In genomic region chr19:38388310-38389100, GRCh38 we compare ENCODE assay signal across 8 cellular contexts. TPM values are rescaled to one million over a fixed set of nuclear protein-coding genes. Genes with fewer than 3 reads are reported as not detected.
DNase-seq lines count a peak whose midpoint lies in the region; ATAC-seq and TF ChIP-seq lines count a peak whose summit lies in the region.

Gene SPRED3 (plus strand): TSS chr19:38388697. CDS start chr19:38390303, 1,606 bp downstream.

- no peaks in the 10 kb centered on the region; the same call in 1 of the 2 replicates for H3F3A ChIP-seq in DOHH2 (ENCODE audit: control insufficient read depth, insufficient read depth)

- H3K4ac ChIP-seq in IMR-90 (ENCODE audit: low read depth, low read length): peak within 1 kb of the TSS; percentile 86

- ATAC-seq in IMR-90 (ENCODE audit: low read depth) (peak; percentile 71), GM18868 (IDR thresholded peaks at IDR 0.05; ENCODE audit: unreplicated experiment) (no peak)
- peak; percentile 65 for ATAC-seq in activated CD8-positive, alpha-beta T cell treated with anti-CD3 and anti-CD28 coated beads, Interleukin-2, amount 10 ng/mL, durations not matched to agents 7 days and 5 days

- peak within 1 kb of the TSS; percentile 95 for H3K4me2 ChIP-seq in DOHH2 (ENCODE audit: low read length)
- peak within 1 kb of the TSS; percentile 96 for H3K4me2 ChIP-seq in IMR-90 (ENCODE audit: low read depth, low read length)
- peak within 1 kb of the TSS; percentile 94 for H3K4me2 ChIP-seq in osteoblast (ENCODE audit: insufficient read depth, low read length)

- H3K79me2 ChIP-seq in DOHH2 (ENCODE audit: control insufficient read depth, low read length) (no peaks in the 10 kb centered on the region), osteoblast (ENCODE audit: insufficient read depth, low read length) (peaks cover 23% of the 10 kb centered on the region)

- H4K8ac ChIP-seq in IMR-90 (ENCODE audit: low read depth in 2 of 2, low read length in 2 of 2): peak within 1 kb of the TSS; percentile 40 to 90

- peak within 1 kb of the TSS; percentile 78 for H3K18ac ChIP-seq in IMR-90 (ENCODE audit: low read depth, low read length)

- TF ChIP-seq POLR2A in IMR-90 (IDR thresholded peaks at IDR 0.05; ENCODE audit: low read depth, low read length): no peak; the same call in 1 of the 2 replicates

- BruUV-seq in IMR-90 (replicated peaks; lab: Mats Ljungman, UMichigan): no TSS peak

- H3K9ac ChIP-seq in IMR-90 (ENCODE audit: low read depth, low read length): peak within 1 kb of the TSS; percentile 83

- H3K4me3 ChIP-seq in DOHH2 (ENCODE audit: low read length) (peak within 1 kb of the TSS; percentile 78), IMR-90 (ENCODE audit: insufficient read depth, low read depth, low read length) (peak within 1 kb of the TSS; percentile 67), osteoblast (ENCODE audit: insufficient read depth, low read length) (peak within 1 kb of the TSS; percentile 97)

- intact Hi-C loops in IMR-90 (cut with micrococcal nuclease): loop anchor here (2.0 to 5.0 kb wide), 2 partner anchors 14 to 156 kb away; partner anchors contain the start of gene PSMD8

- H3K4me1 Mint-ChIP-seq in activated CD8-positive, alpha-beta T cell treated with anti-CD3 and anti-CD28 coated beads, Interleukin-2, amount 10 ng/mL, durations not matched to agents 7 days and 5 days (ENCODE audit: low read depth): peaks cover 19% of the 10 kb centered on the region

- peak within 1 kb of the TSS; percentile 63; the same call in 1 of the 2 replicates for H2BK20ac ChIP-seq in IMR-90 (ENCODE audit: low read depth, low read length)

- H3K79me1 ChIP-seq in IMR-90 (ENCODE audit: low read depth in 1 of 2, low read length in 2 of 2): peaks cover 7 to 50% of the 10 kb centered on the region in 2 experiments; a peak in 3 of 4 replicates

- dilution Hi-C loops in IMR-90 (cut with HindIII; ENCODE audit: low sequenced_read_pairs, unreplicated experiment): no loop called here

- H3K36me3 ChIP-seq in DOHH2 (ENCODE audit: control insufficient read depth, low read length): peaks cover 3% of the 10 kb centered on the region; the same call in 1 of the 2 replicates
- H3K36me3 ChIP-seq in IMR-90 (ENCODE audit: control insufficient read depth, insufficient read depth, low read length): peaks cover 18% of the 10 kb centered on the region
- peaks cover 28% of the 10 kb centered on the region for H3K36me3 ChIP-seq in osteoblast (ENCODE audit: insufficient read depth, low read length)

- H3K23ac ChIP-seq in IMR-90 (ENCODE audit: low read depth, low read length): peak within 1 kb of the TSS; percentile 90

- H4K91ac ChIP-seq in IMR-90 (ENCODE audit: insufficient read depth, low read depth, low read length): peak within 1 kb of the TSS; percentile 88

- peaks cover 40% of the 10 kb centered on the region for H3K27me3 Mint-ChIP-seq in activated CD8-positive, alpha-beta T cell treated with anti-CD3 and anti-CD28 coated beads, Interleukin-2, amount 10 ng/mL, durations not matched to agents 7 days and 5 days (ENCODE audit: low read depth)

- peaks cover 47% of the 10 kb centered on the region for H3K27me3 ChIP-seq in DOHH2 (ENCODE audit: control insufficient read depth, low read length)
- H3K27me3 ChIP-seq in IMR-90 (ENCODE audit: control insufficient read depth, insufficient read depth, low read length): no peaks in the 10 kb centered on the region
- no peaks in the 10 kb centered on the region for H3K27me3 ChIP-seq in osteoblast (ENCODE audit: insufficient read depth, low read length)

- peak within 1 kb of the TSS; percentile 84 for H2BK5ac ChIP-seq in IMR-90 (ENCODE audit: low read depth, low read length, poor library complexity, severe bottlenecking)

- peak within 1 kb of the TSS; percentile 97; the same call in 2 of the 3 replicates for H2BK15ac ChIP-seq in IMR-90 (ENCODE audit: low read depth, low read length)

- peak within 1 kb of the TSS; percentile 85 for H2AK5ac ChIP-seq in IMR-90 (ENCODE audit: low read depth, low read length)

- CTCF ChIA-PET in IMR-90 (lab: Yijun Ruan, JAX): interaction anchor here (1.5 kb wide), 1 partner anchor 14 kb away, joined by 6 read pairs; the partner anchor contains the start of gene FAM98C
- CTCF ChIA-PET in activated CD8-positive, alpha-beta T cell treated with anti-CD3 and anti-CD28 coated beads, Interleukin-2, amount 10 ng/mL, durations not matched to agents 7 days and 5 days (lab: Charles Lee): interaction anchor here (1.2 to 1.6 kb wide), 4 partner anchors 14 to 542 kb away, joined by 3 to 9 read pairs (median 4); partner anchors contain the start of genes CATSPERG, MRPS12, PSMD8 and SARS2

- H4K20me1 ChIP-seq in DOHH2 (ENCODE audit: control insufficient read depth, insufficient read depth, low read depth, low read length): 0 out of 2 replicates have a peak, but pooled peaks cover 4% of the 10 kb centered on the region
- peaks cover 8% of the 10 kb centered on the region for H4K20me1 ChIP-seq in IMR-90 (ENCODE audit: insufficient read depth, low read length)
- H4K20me1 ChIP-seq in osteoblast (ENCODE audit: insufficient read depth, low read length): peaks cover 17% of the 10 kb centered on the region

- H3K4me1 ChIP-seq in DOHH2 (ENCODE audit: control insufficient read depth, low read length): peaks cover 25% of the 10 kb centered on the region
- H3K4me1 ChIP-seq in IMR-90 (ENCODE audit: control insufficient read depth, insufficient read depth, low read length): peaks cover 4% of the 10 kb centered on the region
- peaks cover 27% of the 10 kb centered on the region for H3K4me1 ChIP-seq in osteoblast (ENCODE audit: insufficient read depth, low read length)

- peak within 1 kb of the TSS; percentile 53 for H4K5ac ChIP-seq in IMR-90 (ENCODE audit: low read depth, low read length)

- H2BK120ac ChIP-seq in IMR-90 (ENCODE audit: low read depth, low read length): peak within 1 kb of the TSS; percentile 71

- 0% methylated on average over 3 of the region's 46 CpGs; no CpG with 5 or more reads in 1 of the 2 experiments for WGBS in IMR-90 (ENCODE audit: extremely low coverage in 2 of 2, insufficient read length in 1 of 2), 2 experiments

- H3K27ac ChIP-seq in DOHH2 (ENCODE audit: low read depth, low read length) (no peak within 1 kb of the TSS; the same call in 1 of the 2 replicates), IMR-90 (ENCODE audit: insufficient read depth, low read length) (peak within 1 kb of the TSS; percentile 90), osteoblast (ENCODE audit: low read depth, low read length) (peak within 1 kb of the TSS; percentile 82)

- DNase-seq in IMR-90 (peak; percentile 66), germinal center (ENCODE audit: low spot score) (peak; percentile 11), osteoblast (ENCODE audit: insufficient read length, low spot score, missing footprints) (peak; percentile 98), GM19238 (ENCODE audit: insufficient read length, low spot score) (no peak)
- no peak for DNase-seq in activated CD8-positive, alpha-beta T cell treated with anti-CD3 and anti-CD28 coated beads, Interleukin-2, amount 10 ng/mL, durations not matched to agents 7 days and 5 days
- no peak for DNase-seq in stimulated activated CD4-positive, alpha-beta T cell treated with anti-CD3 and anti-CD28 coated beads, Interleukin-12 subunit alpha, Interleukin-12 subunit beta, amount 100 ng/mL, for 4 hours

- H3K14ac ChIP-seq in IMR-90 (replicated peaks; ENCODE audit: low read depth, low read length): peak within 1 kb of the TSS; percentile 92

- in situ Hi-C loops in IMR-90 (cut with MboI; ENCODE audit: low sequenced_read_pairs): no loop called here

- H2AFZ ChIP-seq in IMR-90 (replicated peaks; ENCODE audit: low read length, poor library complexity): peak within 1 kb of the TSS; percentile 92
- peak within 1 kb of the TSS; percentile 82 for H2AFZ ChIP-seq in osteoblast (ENCODE audit: low read length)

- peak within 1 kb of the TSS; percentile 100 for H2AK9ac ChIP-seq in IMR-90 (replicated peaks; ENCODE audit: low read depth, low read length, poor library complexity)

- TF ChIP-seq CTCF in DOHH2 (IDR thresholded peaks at IDR 0.05; ENCODE audit: low read depth, low read length, poor library complexity, severe bottlenecking) (no peak), IMR-90 (conservative IDR thresholded peaks at IDR 0.05; ENCODE audit: low read depth, low read length) (no peak), osteoblast (IDR thresholded peaks at IDR 0.05; ENCODE audit: extremely low read depth, low read depth, low read length) (no peak)

- POLR2A ChIA-PET in IMR-90 (lab: Charles Lee; ENCODE audit: unreplicated experiment): interaction anchor here (0.5 to 2.4 kb wide), 4 partner anchors 13 to 194 kb away, joined by 3 to 12 read pairs (median 3); partner anchors contain the start of gene PSMD8
- POLR2A ChIA-PET in activated CD8-positive, alpha-beta T cell treated with anti-CD3 and anti-CD28 coated beads, Interleukin-2, amount 10 ng/mL, durations not matched to agents 7 days and 5 days (lab: Charles Lee): interaction anchor here (0.8 to 2.3 kb wide), 3 partner anchors 11 to 14 kb away, joined by 3 to 15 read pairs (median 10); partner anchors contain the start of genes FAM98C and PSMD8

- H3K9me3 Mint-ChIP-seq in activated CD8-positive, alpha-beta T cell treated with anti-CD3 and anti-CD28 coated beads, Interleukin-2, amount 10 ng/mL, durations not matched to agents 7 days and 5 days (ENCODE audit: insufficient read depth): no peaks in the 10 kb centered on the region

- peaks cover 7% of the 10 kb centered on the region for H3K9me1 ChIP-seq in IMR-90 (ENCODE audit: insufficient read depth, low read length)

- peaks cover 17% of the 10 kb centered on the region for H3K36me3 Mint-ChIP-seq in activated CD8-positive, alpha-beta T cell treated with anti-CD3 and anti-CD28 coated beads, Interleukin-2, amount 10 ng/mL, durations not matched to agents 7 days and 5 days (ENCODE audit: low read depth)

- TF ChIP-seq RAD21 in IMR-90 (IDR thresholded peaks at IDR 0.05; ENCODE audit: low read length): no peak

- H3K27ac Mint-ChIP-seq in activated CD8-positive, alpha-beta T cell treated with anti-CD3 and anti-CD28 coated beads, Interleukin-2, amount 10 ng/mL, durations not matched to agents 7 days and 5 days: peak within 1 kb of the TSS; percentile 46

- peak within 1 kb of the TSS; percentile 70 for H3K4me3 Mint-ChIP-seq in activated CD8-positive, alpha-beta T cell treated with anti-CD3 and anti-CD28 coated beads, Interleukin-2, amount 10 ng/mL, durations not matched to agents 7 days and 5 days

- no peaks in the 10 kb centered on the region for H3K9me2 ChIP-seq in DOHH2 (replicated peaks; ENCODE audit: control insufficient read depth, low read length)

- H3K9me3 ChIP-seq in DOHH2 (ENCODE audit: control insufficient read depth, insufficient read depth, low read length) (no peaks in the 10 kb centered on the region), IMR-90 (ENCODE audit: control insufficient read depth, insufficient read depth, low read length) (no peaks in the 10 kb centered on the region), osteoblast (ENCODE audit: low read depth, low read length) (no peaks in the 10 kb centered on the region)

- H3K56ac ChIP-seq in IMR-90 (ENCODE audit: extremely low read depth, insufficient read depth, low read length): peak within 1 kb of the TSS; percentile 86

RNA-seq across cellular contexts. Expression of gene SPRED3, which starts in this region (rescaled TPM):
- 0.56 and 0.90 TPM in 2 replicates for total RNA-seq in IMR-90 (2012; rRNA removed)
- 6.3 and 7.9 TPM in 2 replicates for polyA plus RNA-seq in IMR-90 (2012; rRNA removed)
- polyA plus RNA-seq in IMR-90 (2012; cell fraction: cytosol; rRNA removed): 2.4 and 2.8 TPM in 2 replicates
- polyA plus RNA-seq in IMR-90 (2012; cell fraction: nucleus; rRNA removed; ENCODE audit: low replicate concordance): 22.6 and 23.9 TPM in 2 replicates
- total RNA-seq in activated CD8-positive, alpha-beta T cell treated with anti-CD3 and anti-CD28 coated beads, Interleukin-2, amount 10 ng/mL, durations not matched to agents 7 days and 5 days: 1 to 10 TPM in 1 of 2 experiments, under 1 TPM in 1; 0.90 to 1.3 TPM
- total RNA-seq in osteoblast: 1.8 and 2.2 TPM in 2 replicates

Comparison
In these comparisons a context has a peak if more than half of its experiments do, and no peak if none do; other contexts are left out.
1. DNase-seq: peak in IMR-90 (single experiment), germinal center (single experiment) and osteoblast (single experiment); none in activated CD8-positive, alpha-beta T cell treated with anti-CD3 and anti-CD28 coated beads, Interleukin-2, amount 10 ng/mL, durations not matched to agents 7 days and 5 days (single experiment), GM19238 (single experiment) and stimulated activated CD4-positive, alpha-beta T cell treated with anti-CD3 and anti-CD28 coated beads, Interleukin-12 subunit alpha, Interleukin-12 subunit beta, amount 100 ng/mL, for 4 hours (single experiment).
2. Peak in every context shown above with its lines, with median percentiles within 50 percentile points of each other: H3K4me2 ChIP-seq and H3K4me3 ChIP-seq.